Comparison of ENCODE assay signal across 10 cellular contexts in the genomic region with DNA sequence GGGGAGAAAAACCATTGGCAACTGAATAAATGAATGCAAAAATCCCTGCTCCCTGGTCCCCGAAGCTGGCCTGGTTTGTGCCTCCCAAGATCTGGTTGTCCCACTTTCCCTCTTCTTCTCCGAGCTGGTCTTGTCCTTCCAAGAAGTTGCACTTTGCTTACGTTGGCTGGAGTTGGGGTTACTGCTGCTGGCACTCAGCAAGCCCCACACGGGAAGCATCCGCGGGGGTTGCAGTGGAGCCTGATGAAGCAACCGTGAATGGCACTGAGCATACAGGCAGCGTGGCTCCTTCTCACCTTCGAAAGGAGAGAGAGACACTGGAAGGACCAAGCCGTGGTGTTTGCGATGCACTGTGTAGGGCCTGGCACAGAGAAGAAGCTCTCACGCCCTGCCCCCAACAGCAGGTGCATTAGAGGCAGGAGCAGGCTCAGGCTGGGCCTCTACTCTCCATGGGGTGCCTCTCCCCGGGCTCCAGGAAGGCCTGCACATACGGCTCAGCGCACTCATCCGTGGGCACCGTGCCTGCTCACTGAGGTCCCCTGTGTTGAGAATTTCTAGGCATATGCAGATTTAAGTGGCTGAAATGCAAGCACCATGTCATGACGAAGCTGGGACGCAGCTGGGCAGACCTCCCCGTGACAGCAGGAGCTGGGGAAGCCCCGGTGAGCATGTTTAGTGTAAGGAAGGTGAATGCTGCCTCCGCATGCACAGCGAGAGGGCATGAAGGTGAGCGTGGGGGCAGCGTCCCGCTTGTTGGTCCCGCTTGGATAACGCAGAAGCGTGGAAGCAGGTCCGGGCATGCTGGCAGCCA. TPM values are rescaled to one million over a fixed set of nuclear protein-coding genes. Genes with fewer than 3 reads are reported as not detected.
DNase-seq lines count a peak whose midpoint lies in the region; ATAC-seq and TF ChIP-seq lines count a peak whose summit lies in the region.
"Had no signal": no experiment of that assay in that cellular context is flagged by ENCODE, and none has a peak within 500 bp of the region (broad histone marks: within the 10 kb centered on the region; RNA-seq: fewer than 3 reads in every experiment).

No MANE protein-coding gene starts in this region.

- peak; percentile 49 for DNase-seq in natural killer cell treated with Interleukin-12 subunit alpha and Interleukin-12 subunit beta and Interleukin-15 and Interleukin-18, amount 100 ng/mL, for 72 hours (ENCODE audit: low spot score)
- no peak for DNase-seq in natural killer cell
- DNase-seq in NAMALWA (ENCODE audit: low spot score): peak; percentile 41
- no peak for DNase-seq in WTC11 (ENCODE audit: low spot score)
- no peak for DNase-seq in aorta
- DNase-seq in stimulated activated CD4-positive, alpha-beta T cell treated with anti-CD3 and anti-CD28 coated beads, Interleukin-2, amount 100 ng/mL, for 48 hours: no peak
- no peak for DNase-seq in T-helper 9 cell
- DNase-seq in heart left ventricle: no peak
- DNase-seq: activated CD4-positive, alpha-beta T cell treated with anti-CD3 and anti-CD28 coated beads, Interleukin-2, amount 10 ng/mL, durations not matched to agents 24 days and 14 days had no signal

- H3K4me3 ChIP-seq in aorta (ENCODE audit: low read length in 2 of 2): no peak overlapping the region
- no peak overlapping the region for H3K4me3 ChIP-seq in heart left ventricle

- intact Hi-C loops in natural killer cell (cut with micrococcal nuclease) (no loop called here), aorta (cut with DNase I) (no loop called here), heart left ventricle (cut with DNase I) (no loop called here)

- H3K27me3 ChIP-seq in aorta (ENCODE audit: control insufficient read depth in 1 of 2, insufficient read depth in 2 of 2, low read length in 1 of 2): no peaks in the 10 kb centered on the region
- peaks cover 0 to 4% (median 0%) of the 10 kb centered on the region in 9 donors for H3K27me3 ChIP-seq in heart left ventricle

- ATAC-seq in natural killer cell treated with Interleukin-12 subunit alpha and Interleukin-12 subunit beta and Interleukin-15 and Interleukin-18, amount 100 ng/mL, for 72 hours: no peak
- ATAC-seq in natural killer cell (no peak), WTC11 (no peak), aorta (ENCODE audit: low FRiP score) (peak; percentile 20), heart left ventricle (no peak)

- no peak for TF ChIP-seq CTCF in natural killer cell (IDR thresholded peaks at IDR 0.05)
- no peak for TF ChIP-seq CTCF in WTC11 (IDR thresholded peaks at IDR 0.05)
- TF ChIP-seq CTCF in heart left ventricle (IDR thresholded peaks at IDR 0.05): no peak

- H3K27ac Mint-ChIP-seq in natural killer cell treated with Interleukin-12 subunit alpha and Interleukin-12 subunit beta and Interleukin-15 and Interleukin-18, amount 100 ng/mL, for 72 hours: no peak overlapping the region
- H3K27ac Mint-ChIP-seq in natural killer cell (no peak overlapping the region), WTC11 (peak overlapping the region; percentile 87; the same call in 1 of the 2 replicates)
- H3K27ac Mint-ChIP-seq: activated CD4-positive, alpha-beta T cell treated with anti-CD3 and anti-CD28 coated beads, Interleukin-2, amount 10 ng/mL, durations not matched to agents 24 days and 14 days had no signal

- peaks cover 9 to 14% of the 10 kb centered on the region in 2 donors for H3K27me3 Mint-ChIP-seq in natural killer cell treated with Interleukin-12 subunit alpha and Interleukin-12 subunit beta and Interleukin-15 and Interleukin-18, amount 100 ng/mL, for 72 hours
- H3K27me3 Mint-ChIP-seq in natural killer cell (ENCODE audit: low read depth in 2 of 2) (peaks cover 0 to 14% of the 10 kb centered on the region in 2 donors), WTC11 (ENCODE audit: low read depth) (no peaks in the 10 kb centered on the region; the same call in 1 of the 2 replicates)

- H3K27ac ChIP-seq in aorta (ENCODE audit: low read depth in 1 of 2, low read length in 2 of 2): no peak overlapping the region
- no peak overlapping the region for H3K27ac ChIP-seq in heart left ventricle

- CTCF ChIA-PET in WTC11 (lab: Charles Lee): interaction anchor here (0.5 to 1.8 kb wide), 6 partner anchors 46 to 147 kb away, joined by 3 to 5 read pairs (median 3); no protein-coding TSS in a partner anchor

- H3K36me3 Mint-ChIP-seq in natural killer cell treated with Interleukin-12 subunit alpha and Interleukin-12 subunit beta and Interleukin-15 and Interleukin-18, amount 100 ng/mL, for 72 hours: no peaks in the 10 kb centered on the region
- H3K36me3 Mint-ChIP-seq in natural killer cell: no peaks in the 10 kb centered on the region
- H3K36me3 Mint-ChIP-seq in WTC11: no peaks in the 10 kb centered on the region

- POLR2A ChIA-PET in WTC11 (lab: Charles Lee): no interaction called here

- H3K4me1 Mint-ChIP-seq in natural killer cell treated with Interleukin-12 subunit alpha and Interleukin-12 subunit beta and Interleukin-15 and Interleukin-18, amount 100 ng/mL, for 72 hours (ENCODE audit: low read depth in 2 of 2): peaks cover 0 to 5% of the 10 kb centered on the region in 2 donors
- H3K4me1 Mint-ChIP-seq in natural killer cell (no peaks in the 10 kb centered on the region), WTC11 (peaks cover 22% of the 10 kb centered on the region)

- H3K4me1 ChIP-seq in aorta (ENCODE audit: control insufficient read depth in 1 of 2, insufficient read depth in 2 of 2, low read length in 2 of 2): no peaks in the 10 kb centered on the region
- peaks cover 0 to 12% (median 2%) of the 10 kb centered on the region in 12 donors for H3K4me1 ChIP-seq in heart left ventricle

- WGBS in aorta, 2 donors: 54 to 55% methylated on average over 30 of the region's 30 CpGs
- 80 to 91% (median 83%) methylated on average over 26 to 30 of the region's 30 CpGs for WGBS in heart left ventricle, 4 donors

- H3K9me3 Mint-ChIP-seq in natural killer cell treated with Interleukin-12 subunit alpha and Interleukin-12 subunit beta and Interleukin-15 and Interleukin-18, amount 100 ng/mL, for 72 hours: no peaks in the 10 kb centered on the region
- H3K9me3 Mint-ChIP-seq in natural killer cell (no peaks in the 10 kb centered on the region), WTC11 (no peaks in the 10 kb centered on the region)
- H3K9me3 Mint-ChIP-seq: activated CD4-positive, alpha-beta T cell treated with anti-CD3 and anti-CD28 coated beads, Interleukin-2, amount 10 ng/mL, durations not matched to agents 24 days and 14 days had no signal

- H3K4me3 Mint-ChIP-seq in natural killer cell treated with Interleukin-12 subunit alpha and Interleukin-12 subunit beta and Interleukin-15 and Interleukin-18, amount 100 ng/mL, for 72 hours: no peak overlapping the region
- H3K4me3 Mint-ChIP-seq in natural killer cell (no peak overlapping the region), WTC11 (no peak overlapping the region)
- H3K4me3 Mint-ChIP-seq: activated CD4-positive, alpha-beta T cell treated with anti-CD3 and anti-CD28 coated beads, Interleukin-2, amount 10 ng/mL, durations not matched to agents 24 days and 14 days had no signal

- H3K9me3 ChIP-seq in aorta (ENCODE audit: control insufficient read depth, low read length): no peaks in the 10 kb centered on the region
- no peaks in the 10 kb centered on the region for H3K9me3 ChIP-seq in heart left ventricle

- H3K36me3 ChIP-seq in aorta (ENCODE audit: control insufficient read depth in 1 of 2, insufficient read depth in 2 of 2, low read length in 1 of 2) (no peaks in the 10 kb centered on the region), heart left ventricle (no peaks in the 10 kb centered on the region)

- no peak for TF ChIP-seq POLR2A in heart left ventricle (IDR thresholded peaks at IDR 0.05)

TF ChIP-seq in WTC11, 78 proteins besides CTCF, POLR2A, EP300 and RAD21:
- TF ChIP-seq, protein P1, sequence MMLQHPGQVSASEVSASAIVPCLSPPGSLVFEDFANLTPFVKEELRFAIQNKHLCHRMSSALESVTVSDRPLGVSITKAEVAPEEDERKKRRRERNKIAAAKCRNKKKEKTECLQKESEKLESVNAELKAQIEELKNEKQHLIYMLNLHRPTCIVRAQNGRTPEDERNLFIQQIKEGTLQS (CRISPR knock-in tag; conservative IDR thresholded peaks at IDR 0.05): 0 out of 2 replicates have a peak, but pooled peaks have one; percentile 22
- TF ChIP-seq, protein P2, sequence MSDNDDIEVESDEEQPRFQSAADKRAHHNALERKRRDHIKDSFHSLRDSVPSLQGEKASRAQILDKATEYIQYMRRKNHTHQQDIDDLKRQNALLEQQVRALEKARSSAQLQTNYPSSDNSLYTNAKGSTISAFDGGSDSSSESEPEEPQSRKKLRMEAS (CRISPR knock-in tag; IDR thresholded peaks at IDR 0.05): no peak
TF ChIP-seq in WTC11: peak in this region for 1.

RNA-seq across cellular contexts. Expression of a gene that starts 12.1 kb away (rescaled TPM):
- not detected for total RNA-seq in natural killer cell treated with Interleukin-12 subunit alpha and Interleukin-12 subunit beta and Interleukin-15 and Interleukin-18, amount 100 ng/mL, for 72 hours
- total RNA-seq in natural killer cell: not detected
- total RNA-seq in WTC11 (2021): not detected in 3 replicates
- total RNA-seq in aorta: not detected
- polyA plus RNA-seq in aorta: under 1 TPM in 1 of 2 donors, not detected in 1; 0.63 TPM
- total RNA-seq in heart left ventricle: under 1 TPM in 2 of 9 donors, not detected in 7; 0.25 to 0.44 TPM
- polyA plus RNA-seq in heart left ventricle: under 1 TPM in 1 of 2 donors, not detected in 1; 0.08 TPM
- total RNA-seq: activated CD4-positive, alpha-beta T cell treated with anti-CD3 and anti-CD28 coated beads, Interleukin-2, amount 10 ng/mL, durations not matched to agents 24 days and 14 days; MCF 10A had no signal

RNA-seq across cellular contexts. Expression of a gene that starts 27.0 kb away (rescaled TPM):
- total RNA-seq in natural killer cell treated with Interleukin-12 subunit alpha and Interleukin-12 subunit beta and Interleukin-15 and Interleukin-18, amount 100 ng/mL, for 72 hours: 10 to 100 TPM; 31.3 to 59.2 TPM
- total RNA-seq in natural killer cell (100 to 1,000 TPM in 2 of 3 donors, 10 to 100 TPM in 1; 88.8 to 117 (median 117) TPM), WTC11 (2021) (29.1 to 34.5 TPM (median 33.3 TPM) in 3 replicates), aorta (10 to 100 TPM; 25.5 to 35.6 TPM), heart left ventricle (10 to 100 TPM; 11.9 to 20.7 (median 14.3) TPM)
- polyA plus RNA-seq in aorta (10 to 100 TPM in 1 of 2 donors, 1 to 10 TPM in 1; 7.4 to 14.0 TPM), heart left ventricle (1 to 10 TPM; 7.2 to 9.2 TPM)

RNA-seq across cellular contexts. Expression of a gene that starts 54.9 kb away (rescaled TPM):
- 100 to 1,000 TPM; 142 to 348 TPM for total RNA-seq in natural killer cell treated with Interleukin-12 subunit alpha and Interleukin-12 subunit beta and Interleukin-15 and Interleukin-18, amount 100 ng/mL, for 72 hours
- total RNA-seq in natural killer cell (10 to 100 TPM; 27.2 to 66.1 (median 34.2) TPM), WTC11 (2021) (105 to 197 TPM (median 107 TPM) in 3 replicates), aorta (10 to 100 TPM in 1 of 2 donors, 1 to 10 TPM in 1; 6.8 to 14.5 TPM), heart left ventricle (10 to 100 TPM in 1 of 9 donors, 1 to 10 TPM in 8; 1.7 to 12.2 (median 3.0) TPM)
- polyA plus RNA-seq in aorta (1 to 10 TPM; 1.8 to 2.0 TPM), heart left ventricle (1 to 10 TPM; 3.2 to 5.4 TPM)

Comparison
In these comparisons a context has a peak if more than half of its experiments do, and no peak if none do; other contexts are left out.
1. DNase-seq: peak in natural killer cell treated with Interleukin-12 subunit alpha and Interleukin-12 subunit beta and Interleukin-15 and Interleukin-18, amount 100 ng/mL, for 72 hours (single experiment) and NAMALWA (single experiment); none in natural killer cell (single experiment), WTC11 (single experiment), aorta (0 of 2), stimulated activated CD4-positive, alpha-beta T cell treated with anti-CD3 and anti-CD28 coated beads, Interleukin-2, amount 100 ng/mL, for 48 hours (0 of 2), T-helper 9 cell (single experiment) and heart left ventricle (0 of 5).